In genomic region chr16:81647527-81647926, GRCh38 we compare ENCODE assay signal across 11 cellular contexts.
DNase-seq lines count a peak whose midpoint lies in the region; ATAC-seq and TF ChIP-seq lines count a peak whose summit lies in the region.
"Had no signal": no experiment of that assay in that cellular context is flagged by ENCODE, and none has a peak within 500 bp of the region (broad histone marks: within the 10 kb centered on the region; RNA-seq: fewer than 3 reads in every experiment).

No MANE protein-coding gene starts in this region.

- DNase-seq in 8988T (peak; percentile 91), T1000 (lab: John Stamatoyannopoulos, UW) (peak; percentile 34), hepatocyte (ENCODE audit: low spot score) (peak; percentile 38), NCI-H146 (lab: John Stamatoyannopoulos, UW) (no peak), Right ventricle myocardium inferior (ENCODE audit: missing footprints) (no peak)
- no peak for DNase-seq in CD8-positive, alpha-beta memory T cell
- no peak for DNase-seq in natural killer cell treated with Interleukin-12 subunit alpha and Interleukin-12 subunit beta and Interleukin-15 and Interleukin-18, amount 100 ng/mL, for 72 hours (ENCODE audit: low spot score)
- DNase-seq: activated CD8-positive, alpha-beta memory T cell treated with anti-CD3 and anti-CD28 coated beads, Interleukin-2, amount 10 ng/mL, durations not matched to agents 7 days and 5 days; naive thymus-derived CD4-positive, alpha-beta T cell had no signal

- no peak overlapping the region for H2AFZ ChIP-seq in hepatocyte

- H3K4me3 Mint-ChIP-seq in CD8-positive, alpha-beta memory T cell, result no peak overlapping the region
- no peak overlapping the region for H3K4me3 Mint-ChIP-seq in natural killer cell treated with Interleukin-12 subunit alpha and Interleukin-12 subunit beta and Interleukin-15 and Interleukin-18, amount 100 ng/mL, for 72 hours
- H3K4me3 Mint-ChIP-seq: activated CD8-positive, alpha-beta memory T cell treated with anti-CD3 and anti-CD28 coated beads, Interleukin-2, amount 10 ng/mL, durations not matched to agents 7 days and 5 days; naive thymus-derived CD4-positive, alpha-beta T cell had no signal

- POLR2A ChIA-PET in HEK293 (lab: Yijun Ruan, JAX), result no interaction called here
- POLR2A ChIA-PET in CD8-positive, alpha-beta memory T cell (lab: Charles Lee), result no interaction called here

- peaks cover 30 to 37% (median 33%) of the 10 kb centered on the region in 3 donors for H3K4me1 Mint-ChIP-seq in CD8-positive, alpha-beta memory T cell
- H3K4me1 Mint-ChIP-seq in natural killer cell treated with Interleukin-12 subunit alpha and Interleukin-12 subunit beta and Interleukin-15 and Interleukin-18, amount 100 ng/mL, for 72 hours (ENCODE audit: low read depth in 2 of 2), result peaks cover 27 to 36% of the 10 kb centered on the region in 2 donors

- no peaks in the 10 kb centered on the region for H3K9me3 Mint-ChIP-seq in CD8-positive, alpha-beta memory T cell
- H3K9me3 Mint-ChIP-seq in natural killer cell treated with Interleukin-12 subunit alpha and Interleukin-12 subunit beta and Interleukin-15 and Interleukin-18, amount 100 ng/mL, for 72 hours, result no peaks in the 10 kb centered on the region

- 67% methylated on average over 3 of the region's 8 CpGs for WGBS in hepatocyte (ENCODE audit: low lambda C conversion rate, missing lambda C conversion rate)

- TF ChIP-seq CTCF in HEK293 (tag by site-specific recombination; IDR thresholded peaks at IDR 0.05) (no peak), hepatocyte (IDR thresholded peaks at IDR 0.05; ENCODE audit: poor library complexity) (no peak)

- intact Hi-C loops in Right ventricle myocardium inferior (cut with DNase I), result no loop called here

- no peaks in the 10 kb centered on the region for H3K9me2 ChIP-seq in hepatocyte (replicated peaks; ENCODE audit: insufficient read depth)

- no peak for ATAC-seq in Right ventricle myocardium inferior
- ATAC-seq in natural killer cell treated with Interleukin-12 subunit alpha and Interleukin-12 subunit beta and Interleukin-15 and Interleukin-18, amount 100 ng/mL, for 72 hours, result no peak
- ATAC-seq: activated CD8-positive, alpha-beta memory T cell treated with anti-CD3 and anti-CD28 coated beads, Interleukin-2, amount 10 ng/mL, durations not matched to agents 7 days and 5 days; naive thymus-derived CD4-positive, alpha-beta T cell had no signal

- H3K27ac ChIP-seq in HEK293 (ENCODE audit: extremely low read depth, low read depth, low read length), result no peak overlapping the region
- H3K27ac ChIP-seq in hepatocyte, result peak overlapping the region; percentile 11
- H3K27ac ChIP-seq in CD8-positive, alpha-beta memory T cell (ENCODE audit: low read depth, low read length), result no peak overlapping the region
- H3K27ac ChIP-seq: cardiac muscle cell had no signal

- H3K36me3 ChIP-seq in HEK293 (ENCODE audit: control insufficient read depth in 2 of 2, insufficient read depth in 1 of 2, low read length in 2 of 2) (peaks cover 0 to 7% of the 10 kb centered on the region in 2 experiments; a peak in 1 of 3 replicates), hepatocyte (replicated peaks; ENCODE audit: insufficient read depth, low read depth) (no peaks in the 10 kb centered on the region)
- peaks cover 4% of the 10 kb centered on the region for H3K36me3 ChIP-seq in CD8-positive, alpha-beta memory T cell (ENCODE audit: insufficient read depth, low read length)
- H3K36me3 ChIP-seq: cardiac muscle cell had no signal

- no peaks in the 10 kb centered on the region for H3K27me3 ChIP-seq in hepatocyte
- H3K27me3 ChIP-seq in CD8-positive, alpha-beta memory T cell (ENCODE audit: insufficient read depth, low read length, poor library complexity, severe bottlenecking), result no peaks in the 10 kb centered on the region
- H3K27me3 ChIP-seq: cardiac muscle cell had no signal

- CTCF ChIA-PET in HEK293 (lab: Yijun Ruan, JAX), result no interaction called here
- CTCF ChIA-PET in CD8-positive, alpha-beta memory T cell (lab: Charles Lee), result no interaction called here

- no peaks in the 10 kb centered on the region for H3K27me3 Mint-ChIP-seq in CD8-positive, alpha-beta memory T cell
- no peaks in the 10 kb centered on the region for H3K27me3 Mint-ChIP-seq in natural killer cell treated with Interleukin-12 subunit alpha and Interleukin-12 subunit beta and Interleukin-15 and Interleukin-18, amount 100 ng/mL, for 72 hours
- H3K27me3 Mint-ChIP-seq: activated CD8-positive, alpha-beta memory T cell treated with anti-CD3 and anti-CD28 coated beads, Interleukin-2, amount 10 ng/mL, durations not matched to agents 7 days and 5 days; naive thymus-derived CD4-positive, alpha-beta T cell had no signal

- H4K20me1 ChIP-seq in hepatocyte (ENCODE audit: insufficient read depth, poor library complexity, severe bottlenecking), result peaks cover 5% of the 10 kb centered on the region

- peaks cover 0 to 20% (median 4%) of the 10 kb centered on the region in 3 donors for H3K36me3 Mint-ChIP-seq in CD8-positive, alpha-beta memory T cell
- H3K36me3 Mint-ChIP-seq in natural killer cell treated with Interleukin-12 subunit alpha and Interleukin-12 subunit beta and Interleukin-15 and Interleukin-18, amount 100 ng/mL, for 72 hours, result no peaks in the 10 kb centered on the region
- H3K36me3 Mint-ChIP-seq: activated CD8-positive, alpha-beta memory T cell treated with anti-CD3 and anti-CD28 coated beads, Interleukin-2, amount 10 ng/mL, durations not matched to agents 7 days and 5 days had no signal

- H3K9me3 ChIP-seq in HEK293 (ENCODE audit: control insufficient read depth, insufficient read depth, low read depth, low read length) (no peaks in the 10 kb centered on the region), hepatocyte (ENCODE audit: low read depth) (no peaks in the 10 kb centered on the region)
- no peaks in the 10 kb centered on the region for H3K9me3 ChIP-seq in CD8-positive, alpha-beta memory T cell (ENCODE audit: low read length)

- no peak overlapping the region for H3K4me2 ChIP-seq in hepatocyte

- H3K4me3 ChIP-seq in HEK293 (ENCODE audit: low read depth, low read length) (no peak overlapping the region), hepatocyte (no peak overlapping the region)
- no peak overlapping the region for H3K4me3 ChIP-seq in CD8-positive, alpha-beta memory T cell (ENCODE audit: low read length)
- H3K4me3 ChIP-seq: cardiac muscle cell had no signal

- H3K4me1 ChIP-seq in HEK293 (ENCODE audit: control insufficient read depth, insufficient read depth, low read length) (peaks cover 5% of the 10 kb centered on the region; the same call in 1 of the 2 replicates), hepatocyte (ENCODE audit: insufficient read depth) (peaks cover 17% of the 10 kb centered on the region)
- no peaks in the 10 kb centered on the region for H3K4me1 ChIP-seq in CD8-positive, alpha-beta memory T cell (ENCODE audit: insufficient read depth, low read length)

- H3K27ac Mint-ChIP-seq in CD8-positive, alpha-beta memory T cell, result peak overlapping the region in 1 of 8 donors; percentile 56
- no peak overlapping the region for H3K27ac Mint-ChIP-seq in natural killer cell treated with Interleukin-12 subunit alpha and Interleukin-12 subunit beta and Interleukin-15 and Interleukin-18, amount 100 ng/mL, for 72 hours
- H3K27ac Mint-ChIP-seq: activated CD8-positive, alpha-beta memory T cell treated with anti-CD3 and anti-CD28 coated beads, Interleukin-2, amount 10 ng/mL, durations not matched to agents 7 days and 5 days had no signal

- peaks cover 47% of the 10 kb centered on the region for H3K79me2 ChIP-seq in hepatocyte

TF ChIP-seq in HEK293, 187 proteins besides CTCF, POLR2A, EP300 and RAD21:
- peak; percentile 31; the same call in 1 of the 2 replicates for TF ChIP-seq ZIC2 (tag by site-specific recombination; IDR thresholded peaks at IDR 0.05)
- no peak for TF ChIP-seq ZNF292 (tag by site-specific recombination; IDR thresholded peaks at IDR 0.05; ENCODE audit: borderline replicate concordance, low read depth)
- 0 out of 2 replicates have a peak, but pooled peaks have one; percentile 14 for TF ChIP-seq ZNF660 (tag by site-specific recombination; IDR thresholded peaks at IDR 0.05)
- 0 out of 2 replicates have a peak, but pooled peaks have one; percentile 25 for TF ChIP-seq ZFHX2 (tag by site-specific recombination; conservative IDR thresholded peaks at IDR 0.05)
- TF ChIP-seq SP2 (tag by site-specific recombination; IDR thresholded peaks at IDR 0.05), result 0 out of 2 replicates have a peak, but pooled peaks have one; percentile 10
- 0 out of 2 replicates have a peak, but pooled peaks have one; percentile 12 for TF ChIP-seq GLIS2 (tag by site-specific recombination; IDR thresholded peaks at IDR 0.05)
- TF ChIP-seq ZNF324 (tag by site-specific recombination; IDR thresholded peaks at IDR 0.05), result no peak
- peak; percentile 76 for TF ChIP-seq SCRT2 (tag by site-specific recombination; IDR thresholded peaks at IDR 0.05)
- TF ChIP-seq, protein P1, sequence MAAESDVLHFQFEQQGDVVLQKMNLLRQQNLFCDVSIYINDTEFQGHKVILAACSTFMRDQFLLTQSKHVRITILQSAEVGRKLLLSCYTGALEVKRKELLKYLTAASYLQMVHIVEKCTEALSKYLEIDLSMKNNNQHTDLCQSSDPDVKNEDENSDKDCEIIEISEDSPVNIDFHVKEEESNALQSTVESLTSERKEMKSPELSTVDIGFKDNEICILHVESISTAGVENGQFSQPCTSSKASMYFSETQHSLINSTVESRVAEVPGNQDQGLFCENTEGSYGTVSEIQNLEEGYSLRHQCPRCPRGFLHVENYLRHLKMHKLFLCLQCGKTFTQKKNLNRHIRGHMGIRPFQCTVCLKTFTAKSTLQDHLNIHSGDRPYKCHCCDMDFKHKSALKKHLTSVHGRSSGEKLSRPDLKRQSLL (tag by site-specific recombination; IDR thresholded peaks at IDR 0.05), result peak; percentile 90
- peak; percentile 82 for TF ChIP-seq ZNF10 (tag by site-specific recombination; IDR thresholded peaks at IDR 0.05)
- TF ChIP-seq SP7 (tag by site-specific recombination; IDR thresholded peaks at IDR 0.05), result 0 out of 2 replicates have a peak, but pooled peaks have one; percentile 15
- no peak for TF ChIP-seq ZFP3 (tag by site-specific recombination; IDR thresholded peaks at IDR 0.05; ENCODE audit: low read depth)
TF ChIP-seq in HEK293: peak in this region for 9.

Comparison
In these comparisons a context has a peak if more than half of its experiments do, and no peak if none do; other contexts are left out.
1. DNase-seq: peak in 8988T (single experiment), T1000 (single experiment) and hepatocyte (single experiment); none in NCI-H146 (single experiment), Right ventricle myocardium inferior (single experiment), CD8-positive, alpha-beta memory T cell (0 of 5) and natural killer cell treated with Interleukin-12 subunit alpha and Interleukin-12 subunit beta and Interleukin-15 and Interleukin-18, amount 100 ng/mL, for 72 hours (single experiment).